24 cellular contexts compared by ENCODE assay signal in the genomic region with DNA sequence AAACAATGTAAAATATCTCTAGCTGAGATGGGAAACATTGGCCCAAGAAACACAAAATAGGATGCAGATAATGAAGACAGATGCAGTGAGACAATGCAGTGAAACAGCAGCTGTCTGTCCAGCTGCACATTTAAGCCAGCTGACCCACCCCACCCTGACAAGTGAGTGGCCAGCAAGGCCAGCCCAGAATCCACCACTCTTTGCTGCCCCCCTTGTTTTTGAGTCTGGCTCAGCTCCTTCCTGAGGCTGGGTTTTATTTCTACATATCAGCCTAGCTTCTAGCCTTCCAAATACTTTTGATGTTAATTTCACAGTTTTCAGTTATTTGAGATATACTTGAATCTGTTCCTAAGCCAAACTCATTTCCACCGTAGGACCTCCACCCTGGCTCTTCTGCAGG.
DNase-seq lines count a peak whose midpoint lies in the region; ATAC-seq and TF ChIP-seq lines count a peak whose summit lies in the region.
"Had no signal": no experiment of that assay in that cellular context is flagged by ENCODE, and none has a peak within 500 bp of the region (broad histone marks: within the 10 kb centered on the region; RNA-seq: fewer than 3 reads in every experiment).

No MANE protein-coding gene starts in this region.

- no peak overlapping the region for H2BK5ac ChIP-seq in neuronal stem cell (ENCODE audit: low read length)

- H3K27ac ChIP-seq in SJCRH30 (no peak overlapping the region), gastroesophageal sphincter (no peak overlapping the region), neuronal stem cell (replicated peaks; ENCODE audit: low read length) (no peak overlapping the region)
- H3K27ac ChIP-seq: BLaER1 treated with 17β-estradiol and CSF1 and Interleukin-3, amounts not matched to agents 10 nM and 100 nM; RWPE1 had no signal

- no peak overlapping the region for H4K91ac ChIP-seq in neuronal stem cell (ENCODE audit: low read depth, low read length, poor library complexity)

- no peak overlapping the region for H3K14ac ChIP-seq in neuronal stem cell (ENCODE audit: low read length)

- peak overlapping the region; percentile 43 for H4K8ac ChIP-seq in neuronal stem cell (ENCODE audit: low read depth, low read length)

- H3K23ac ChIP-seq in neuronal stem cell (ENCODE audit: low read depth, low read length, poor library complexity) = no peak overlapping the region

- peak; percentile 53 for ATAC-seq in gastroesophageal sphincter
- ATAC-seq in GM18517 (IDR thresholded peaks at IDR 0.05; ENCODE audit: unreplicated experiment) = no peak
- ATAC-seq in activated CD8-positive, alpha-beta T cell treated with anti-CD3 and anti-CD28 coated beads for 36 hours = no peak

- peaks cover 3% of the 10 kb centered on the region for H3K4me1 Mint-ChIP-seq in activated CD8-positive, alpha-beta T cell treated with anti-CD3 and anti-CD28 coated beads for 36 hours (ENCODE audit: low read depth)
- H3K4me1 Mint-ChIP-seq: CD4-positive, alpha-beta memory T cell had no signal

- H3K4ac ChIP-seq in neuronal stem cell (ENCODE audit: low read length) = no peak overlapping the region

- H2AK5ac ChIP-seq in neuronal stem cell (ENCODE audit: low read depth, low read length) = no peak overlapping the region

- H2BK12ac ChIP-seq in neuronal stem cell (ENCODE audit: low read length) = no peak overlapping the region

- DNase-seq in AG20443 (ENCODE audit: low spot score) (peak; percentile 25), SJCRH30 (peak; percentile 26 to 32), neuronal stem cell (ENCODE audit: low spot score) (no peak), SW 1271 (lab: John Stamatoyannopoulos, UW) (no peak)
- no peak for DNase-seq in NK-92 treated with Interleukin-12 subunit alpha and Interleukin-12 subunit beta, amount 100 ng/mL, for 24 hours (lab: John Stamatoyannopoulos, UW)
- DNase-seq in activated CD8-positive, alpha-beta T cell treated with anti-CD3 and anti-CD28 coated beads for 36 hours = no peak
- DNase-seq: AML-193; Caco-2; CD4-positive, alpha-beta memory T cell; DMS 273 treated with DMSO at 0.1 percent for 48 hours; DMS79 treated with DMSO at 0.1 percent for 48 hours; GF-D8; Karpas-422; NCI-H1092 treated with DMSO at 0.1 percent for 48 hours; NCI-H1436; NCI-H1930; NCI-H2107; NCI-H524; NCI-H774; SHP77 had no signal

- H2BK15ac ChIP-seq in neuronal stem cell (ENCODE audit: low read length) = no peak overlapping the region

- no peak overlapping the region for H3K18ac ChIP-seq in neuronal stem cell (ENCODE audit: low read length)

- CTCF ChIA-PET in activated CD8-positive, alpha-beta T cell treated with anti-CD3 and anti-CD28 coated beads for 36 hours (lab: Charles Lee) = no interaction called here

- H2BK120ac ChIP-seq in neuronal stem cell (ENCODE audit: low read depth, low read length) = no peak overlapping the region

- H3K4me2 ChIP-seq in neuronal stem cell (ENCODE audit: insufficient read depth, low read length, poor library complexity, severe bottlenecking) = no peak overlapping the region
- H3K4me2 ChIP-seq: BLaER1 treated with 17β-estradiol and CSF1 and Interleukin-3, amounts not matched to agents 10 nM and 100 nM had no signal

- no peaks in the 10 kb centered on the region for H3K9me3 Mint-ChIP-seq in activated CD8-positive, alpha-beta T cell treated with anti-CD3 and anti-CD28 coated beads for 36 hours

- peaks cover 6% of the 10 kb centered on the region for H3K27me3 Mint-ChIP-seq in activated CD8-positive, alpha-beta T cell treated with anti-CD3 and anti-CD28 coated beads for 36 hours
- H3K27me3 Mint-ChIP-seq: CD4-positive, alpha-beta memory T cell had no signal

- WGBS in gastroesophageal sphincter (ENCODE audit: low coverage in 1 of 2), 2 donors = 20 to 60% methylated on average over 1 of the region's 1 CpG
- WGBS in neuronal stem cell (ENCODE audit: extremely low coverage in 2 of 2, insufficient read length in 2 of 2, insufficient replicate concordance in 1 of 2), 2 donors = no CpG with 5 or more reads among the region's 1 CpG

- no peak overlapping the region for H3K27ac Mint-ChIP-seq in activated CD8-positive, alpha-beta T cell treated with anti-CD3 and anti-CD28 coated beads for 36 hours
- H3K27ac Mint-ChIP-seq: CD4-positive, alpha-beta memory T cell had no signal

- H3K9me3 ChIP-seq in SJCRH30 (replicated peaks) = no peaks in the 10 kb centered on the region
- H3K9me3 ChIP-seq in gastroesophageal sphincter = no peaks in the 10 kb centered on the region
- no peaks in the 10 kb centered on the region for H3K9me3 ChIP-seq in neuronal stem cell (replicated peaks in 1 of 2; ENCODE audit: control insufficient read depth in 2 of 2, insufficient read depth in 1 of 2, low read depth in 1 of 2, low read length in 2 of 2)
- H3K9me3 ChIP-seq: Caco-2 had no signal

- intact Hi-C loops in activated CD8-positive, alpha-beta T cell treated with anti-CD3 and anti-CD28 coated beads for 36 hours (cut with micrococcal nuclease) = no loop called here

- no peak overlapping the region for H3K9ac ChIP-seq in neuronal stem cell (ENCODE audit: low read depth, low read length, poor library complexity)
- H3K9ac ChIP-seq: BLaER1 treated with 17β-estradiol and CSF1 and Interleukin-3, amounts not matched to agents 10 nM and 100 nM had no signal

- POLR2A ChIA-PET in activated CD8-positive, alpha-beta T cell treated with anti-CD3 and anti-CD28 coated beads for 36 hours (lab: Charles Lee) = no interaction called here

- H3K36me3 ChIP-seq in SJCRH30 (no peaks in the 10 kb centered on the region), gastroesophageal sphincter (no peaks in the 10 kb centered on the region), neuronal stem cell (replicated peaks in 1 of 2; ENCODE audit: control insufficient read depth in 2 of 2, insufficient read depth in 2 of 2, low read length in 2 of 2) (no peaks in the 10 kb centered on the region)
- H3K36me3 ChIP-seq: BLaER1 treated with 17β-estradiol and CSF1 and Interleukin-3, amounts not matched to agents 10 nM and 100 nM had no signal

- TF ChIP-seq EP300 in gastroesophageal sphincter (IDR thresholded peaks at IDR 0.05) = no peak

- H3K27me3 ChIP-seq in SJCRH30 = no peaks in the 10 kb centered on the region
- no peaks in the 10 kb centered on the region for H3K27me3 ChIP-seq in gastroesophageal sphincter
- no peaks in the 10 kb centered on the region for H3K27me3 ChIP-seq in neuronal stem cell (ENCODE audit: control insufficient read depth in 3 of 3, insufficient read depth in 3 of 3, low read depth in 1 of 3, low read length in 3 of 3)
- H3K27me3 ChIP-seq: BLaER1 treated with 17β-estradiol and CSF1 and Interleukin-3, amounts not matched to agents 10 nM and 100 nM had no signal

- H3K4me3 Mint-ChIP-seq in activated CD8-positive, alpha-beta T cell treated with anti-CD3 and anti-CD28 coated beads for 36 hours = no peak overlapping the region
- H3K4me3 Mint-ChIP-seq: CD4-positive, alpha-beta memory T cell had no signal

- H3K4me1 ChIP-seq in SJCRH30 (peaks cover 22% of the 10 kb centered on the region), gastroesophageal sphincter (peaks cover 0 to 9% (median 0%) of the 10 kb centered on the region in 3 donors), neuronal stem cell (ENCODE audit: control insufficient read depth in 2 of 2, insufficient read depth in 1 of 2, low read depth in 1 of 2, low read length in 2 of 2) (no peaks in the 10 kb centered on the region)
- H3K4me1 ChIP-seq: BLaER1 treated with 17β-estradiol and CSF1 and Interleukin-3, amounts not matched to agents 10 nM and 100 nM; Caco-2 had no signal

- no peak for TF ChIP-seq POLR2A in gastroesophageal sphincter (IDR thresholded peaks at IDR 0.05)

- no peak for TF ChIP-seq CTCF in gastroesophageal sphincter (IDR thresholded peaks at IDR 0.05)
- TF ChIP-seq CTCF in activated CD8-positive, alpha-beta T cell treated with anti-CD3 and anti-CD28 coated beads for 36 hours (IDR thresholded peaks at IDR 0.05) = no peak

- H2AFZ ChIP-seq in neuronal stem cell (ENCODE audit: low read length) = no peak overlapping the region

- no peak overlapping the region for H3K4me3 ChIP-seq in SJCRH30
- no peak overlapping the region for H3K4me3 ChIP-seq in gastroesophageal sphincter
- H3K4me3 ChIP-seq in neuronal stem cell (ENCODE audit: low read length in 2 of 2) = no peak overlapping the region
- H3K4me3 ChIP-seq: BLaER1 treated with 17β-estradiol and CSF1 and Interleukin-3, amounts not matched to agents 10 nM and 100 nM had no signal

- no peaks in the 10 kb centered on the region for H3K79me1 ChIP-seq in neuronal stem cell (ENCODE audit: low read depth, low read length)

- no peaks in the 10 kb centered on the region for H3K36me3 Mint-ChIP-seq in activated CD8-positive, alpha-beta T cell treated with anti-CD3 and anti-CD28 coated beads for 36 hours (ENCODE audit: low read depth)
- H3K36me3 Mint-ChIP-seq: CD4-positive, alpha-beta memory T cell had no signal

Comparison
In these comparisons a context has a peak if more than half of its experiments do, and no peak if none do; other contexts are left out.
1. DNase-seq: peak in AG20443 (single experiment) and SJCRH30 (2 of 2); none in neuronal stem cell (single experiment), SW 1271 (0 of 2), NK-92 treated with Interleukin-12 subunit alpha and Interleukin-12 subunit beta, amount 100 ng/mL, for 24 hours (single experiment) and activated CD8-positive, alpha-beta T cell treated with anti-CD3 and anti-CD28 coated beads for 36 hours (single experiment).